In the genomic region with DNA sequence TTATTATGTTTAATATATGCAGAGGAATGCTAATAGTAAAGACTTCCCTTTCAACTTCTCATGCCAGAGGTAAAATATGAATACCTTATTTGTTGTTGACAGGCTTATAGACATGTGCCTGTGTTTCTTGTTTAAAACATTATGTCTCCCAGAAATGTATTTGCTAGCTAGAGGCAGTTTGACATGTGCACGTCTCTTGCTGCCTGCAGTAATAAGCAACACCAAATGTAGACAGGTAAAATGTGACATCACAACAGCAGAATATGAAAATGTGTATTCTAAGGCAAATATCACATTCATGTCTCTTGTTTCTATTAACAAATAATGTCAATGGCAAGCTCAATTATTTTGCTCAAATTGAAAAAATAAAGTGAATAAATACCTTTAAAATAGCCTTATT, we compare ENCODE assay signal across 11 cellular contexts.
"Had no signal": no experiment of that assay in that cellular context is flagged by ENCODE, and none has a peak within 500 bp of the region (broad histone marks: within the 10 kb centered on the region; RNA-seq: fewer than 3 reads in every experiment).

No MANE protein-coding gene starts in this region.

- H3K4me3 ChIP-seq: adrenal gland, ascending aorta, body of pancreas, breast epithelium, cardiac muscle cell had no signal

- ATAC-seq: activated naive CD4-positive, alpha-beta T cell treated with anti-CD3 and anti-CD28 coated beads, Interleukin-2, amount 50 U/mL, for 72 hours; activated naive CD8-positive, alpha-beta T cell treated with anti-CD3 and anti-CD28 coated beads, Interleukin-2, amount 50 U/mL, for 24 hours; activated T-cell treated with anti-CD3 and anti-CD28 coated beads, Interleukin-2, amount 50 U/mL, for 4 hours; activated T-cell treated with anti-CD3 and anti-CD28 coated beads, Interleukin-2, amount 50 U/mL, for 72 hours; activated T-helper 17 cell treated with anti-CD3 and anti-CD28 coated beads, Interleukin-2, amount 50 U/mL, for 72 hours; body of pancreas had no signal

- H3K27ac ChIP-seq: adrenal gland, ascending aorta, body of pancreas, brain microvascular endothelial cell, breast epithelium, cardiac muscle cell had no signal

- H3K9me3 ChIP-seq: adrenal gland, ascending aorta, body of pancreas, breast epithelium had no signal

- H3K27me3 ChIP-seq: adrenal gland, ascending aorta, body of pancreas, brain microvascular endothelial cell, breast epithelium, cardiac muscle cell had no signal

- H3K36me3 ChIP-seq: adrenal gland, ascending aorta, brain microvascular endothelial cell, cardiac muscle cell had no signal
